14 cellular contexts compared by ENCODE assay signal in genomic region chr5:56543431-56544385, GRCh38.
DNase-seq lines count a peak whose midpoint lies in the region; ATAC-seq, FAIRE-seq and TF ChIP-seq lines count a peak whose summit lies in the region.
"Had no signal": no experiment of that assay in that cellular context is flagged by ENCODE, and none has a peak within 500 bp of the region (broad histone marks: within the 10 kb centered on the region; RNA-seq: fewer than 3 reads in every experiment).

No MANE protein-coding gene starts in this region.

- H3K4me1 Mint-ChIP-seq in endothelial cell (ENCODE audit: unreplicated experiment): peaks cover 8% of the 10 kb centered on the region

- FAIRE-seq in HTR-8/SVneo (lab: Jason Lieb, UNC): peak; percentile 69
- FAIRE-seq: frontal cortex had no signal

- ATAC-seq in omental fat pad (ENCODE audit: low FRiP score) (no peak), GM19397 (IDR thresholded peaks at IDR 0.05; ENCODE audit: unreplicated experiment) (no peak), HG03108 (IDR thresholded peaks at IDR 0.05; ENCODE audit: unreplicated experiment) (no peak)
- ATAC-seq: stimulated activated naive CD8-positive, alpha-beta T cell treated with anti-CD3 and anti-CD28 coated beads, Interleukin-15, Interleukin-2, amounts not matched to agents 100 U/mL and 50 U/mL, for 24 hours had no signal

- POLR2A ChIA-PET in AG04449 (lab: Yijun Ruan, JAX): no interaction called here

- CTCF ChIA-PET in AG04449 (lab: Yijun Ruan, JAX): interaction anchor here (1.4 to 1.5 kb wide), 2 partner anchors 9 to 295 kb away, joined by 3 to 5 read pairs; no protein-coding TSS in a partner anchor

- H3K9me3 Mint-ChIP-seq in endothelial cell (ENCODE audit: unreplicated experiment): no peaks in the 10 kb centered on the region
- H3K9me3 Mint-ChIP-seq: activated CD4-positive, alpha-beta memory T cell treated with anti-CD3 and anti-CD28 coated beads for 36 hours; activated T-helper 1 cell treated with anti-CD3 and anti-CD28 coated beads, Interleukin-12 subunit alpha, Interleukin-12 subunit beta, Interleukin-2, Interleukin-4 antibody, amounts not matched to agents 30 ng/mL and 10 ng/mL and 1 ng/mL, durations not matched to agents 14 hours and 24 hours and 36 hours had no signal

- no peak overlapping the region for H3K27ac Mint-ChIP-seq in endothelial cell (ENCODE audit: unreplicated experiment)
- H3K27ac Mint-ChIP-seq: activated CD4-positive, alpha-beta memory T cell treated with anti-CD3 and anti-CD28 coated beads for 36 hours; activated T-helper 1 cell treated with anti-CD3 and anti-CD28 coated beads, Interleukin-12 subunit alpha, Interleukin-12 subunit beta, Interleukin-2, Interleukin-4 antibody, amounts not matched to agents 30 ng/mL and 10 ng/mL and 1 ng/mL, durations not matched to agents 14 hours and 24 hours and 36 hours had no signal

- TF ChIP-seq CTCF in AG04449 (IDR thresholded peaks at IDR 0.05; ENCODE audit: insufficient read depth, low read length, missing control alignments) (no peak), omental fat pad (IDR thresholded peaks at IDR 0.05) (no peak), endothelial cell (IDR thresholded peaks at IDR 0.05; ENCODE audit: unreplicated experiment) (no peak)

- no peaks in the 10 kb centered on the region for H3K36me3 Mint-ChIP-seq in endothelial cell (ENCODE audit: low read depth, unreplicated experiment)
- H3K36me3 Mint-ChIP-seq: activated CD4-positive, alpha-beta memory T cell treated with anti-CD3 and anti-CD28 coated beads for 36 hours had no signal

- H3K4me3 ChIP-seq in AG04449 (ENCODE audit: low read depth, low read length): no peak overlapping the region
- H3K4me3 ChIP-seq: HAP-1 had no signal

- DNase-seq in AG04449 (ENCODE audit: low read depth, low spot score) (peak; percentile 26), HTR-8/SVneo (ENCODE audit: insufficient read length, low spot score) (peak; percentile 72), amniotic epithelial cell (ENCODE audit: low read depth) (peak; percentile 79), iris pigment epithelial cell (ENCODE audit: low read depth) (peak; percentile 70), omental fat pad (ENCODE audit: low spot score) (no peak), endothelial cell (ENCODE audit: low spot score) (no peak)
- DNase-seq: activated CD4-positive, alpha-beta memory T cell treated with anti-CD3 and anti-CD28 coated beads for 36 hours; NCI-H2171 treated with DMSO at 0.1 percent for 48 hours; stimulated activated naive CD8-positive, alpha-beta T cell treated with anti-CD3 and anti-CD28 coated beads, Interleukin-15, Interleukin-2, amounts not matched to agents 100 U/mL and 50 U/mL, for 24 hours had no signal

- H3K4me3 Mint-ChIP-seq in endothelial cell (ENCODE audit: unreplicated experiment): no peak overlapping the region
- H3K4me3 Mint-ChIP-seq: activated CD4-positive, alpha-beta memory T cell treated with anti-CD3 and anti-CD28 coated beads for 36 hours; activated T-helper 1 cell treated with anti-CD3 and anti-CD28 coated beads, Interleukin-12 subunit alpha, Interleukin-12 subunit beta, Interleukin-2, Interleukin-4 antibody, amounts not matched to agents 30 ng/mL and 10 ng/mL and 1 ng/mL, durations not matched to agents 14 hours and 24 hours and 36 hours had no signal

- H3K27me3 Mint-ChIP-seq in endothelial cell (ENCODE audit: unreplicated experiment): no peaks in the 10 kb centered on the region
- H3K27me3 Mint-ChIP-seq: activated CD4-positive, alpha-beta memory T cell treated with anti-CD3 and anti-CD28 coated beads for 36 hours had no signal

Comparison
In these comparisons a context has a peak if more than half of its experiments do, and no peak if none do; other contexts are left out.
1. DNase-seq: peak in AG04449 (single experiment), HTR-8/SVneo (single experiment), amniotic epithelial cell (single experiment) and iris pigment epithelial cell (single experiment); none in omental fat pad (single experiment) and endothelial cell (single experiment).